ENCODE assay signal across 10 cellular contexts in the genomic region with DNA sequence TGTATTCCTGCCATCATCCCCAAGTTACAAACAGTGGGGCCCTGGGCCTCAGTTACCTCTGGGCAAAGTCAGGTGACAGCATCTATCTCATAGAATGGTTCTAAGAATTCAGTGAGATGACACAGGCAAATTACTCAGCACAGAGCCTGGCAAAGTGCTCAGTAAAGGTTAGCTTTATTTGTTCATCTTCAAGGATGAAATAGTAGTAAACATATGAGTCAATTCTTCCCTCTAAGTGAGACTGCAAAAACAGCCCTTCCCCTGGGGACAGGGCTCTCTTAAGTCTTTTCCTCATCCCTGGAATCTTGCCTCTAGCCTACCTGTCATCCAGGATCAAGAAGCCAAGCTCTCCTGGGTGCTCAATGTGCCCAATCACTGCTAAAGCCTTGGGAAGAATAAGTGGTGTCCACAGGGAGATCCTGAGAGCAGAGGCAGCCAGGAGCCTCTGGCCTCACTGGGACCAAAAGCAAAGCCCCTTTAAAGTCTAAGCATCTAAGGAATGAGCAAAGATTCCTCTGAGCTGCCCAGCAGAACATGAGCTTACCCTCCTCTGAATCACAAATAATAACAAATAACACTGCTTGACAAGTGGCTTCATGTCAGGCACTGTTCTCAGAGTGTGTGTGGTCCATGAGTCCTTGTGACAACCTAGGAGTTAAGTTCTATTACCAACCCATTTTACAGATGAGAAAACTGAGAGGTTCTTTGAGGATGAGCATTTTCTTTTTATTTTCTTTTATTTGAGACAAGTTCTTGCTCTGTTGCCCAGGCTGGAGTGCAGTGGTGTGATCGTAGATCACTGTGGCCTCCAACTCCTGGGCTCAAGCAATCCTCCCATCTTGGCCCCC. TPM values are rescaled to one million over a fixed set of nuclear protein-coding genes. Genes with fewer than 3 reads are reported as not detected.
DNase-seq lines count a peak whose midpoint lies in the region; ATAC-seq and TF ChIP-seq lines count a peak whose summit lies in the region.
"Had no signal": no experiment of that assay in that cellular context is flagged by ENCODE, and none has a peak within 500 bp of the region (broad histone marks: within the 10 kb centered on the region; RNA-seq: fewer than 3 reads in every experiment).

No MANE protein-coding gene starts in this region.

- no peaks in the 10 kb centered on the region for H3K36me3 ChIP-seq in right atrium auricular region
- no peaks in the 10 kb centered on the region for H3K36me3 ChIP-seq in lung (ENCODE audit: control insufficient read depth in 2 of 2, insufficient read depth in 2 of 2, low read length in 2 of 2)
- H3K36me3 ChIP-seq in vagina = no peaks in the 10 kb centered on the region

- no peak for TF ChIP-seq POLR2A in vagina (IDR thresholded peaks at IDR 0.05)

- no peak for DNase-seq in right atrium auricular region (ENCODE audit: low spot score)
- DNase-seq in Right ventricle myocardium inferior (ENCODE audit: missing footprints) = no peak
- DNase-seq in coronary artery (ENCODE audit: low spot score) = no peak
- no peak for DNase-seq in lung (ENCODE audit: low spot score)
- DNase-seq in vagina (ENCODE audit: extremely low spot score in 2 of 2) = no peak
- DNase-seq in KBM-7 = no peak
- DNase-seq in superior temporal gyrus (ENCODE audit: extremely low spot score) = no peak
- DNase-seq: T-helper 2 cell had no signal

- ATAC-seq in Right ventricle myocardium inferior (no peak), lung (ENCODE audit: insufficient read depth, low FRiP score) (no peak), GM21737 (IDR thresholded peaks at IDR 0.05; ENCODE audit: unreplicated experiment) (no peak)

- H3K27me3 ChIP-seq in right atrium auricular region (no peaks in the 10 kb centered on the region), lung (ENCODE audit: control insufficient read depth, insufficient read depth) (no peaks in the 10 kb centered on the region), vagina (no peaks in the 10 kb centered on the region)

- H3K4me3 ChIP-seq in right atrium auricular region (no peak overlapping the region), coronary artery (no peak overlapping the region), lung (no peak overlapping the region), vagina (no peak overlapping the region)

- 89 to 93% methylated on average over 1 of the region's 1 CpG for WGBS in lung, 2 donors

- H3K4me1 ChIP-seq in right atrium auricular region (peaks cover 0 to 97% of the 10 kb centered on the region in 2 donors), lung (ENCODE audit: control insufficient read depth in 2 of 2, insufficient read depth in 2 of 2, low read length in 2 of 2) (peaks cover 22 to 45% of the 10 kb centered on the region in 2 donors), vagina (peaks cover 98% of the 10 kb centered on the region)

- H3K9me3 ChIP-seq in right atrium auricular region (no peaks in the 10 kb centered on the region), lung (ENCODE audit: control insufficient read depth in 2 of 2, insufficient read depth in 1 of 2, low read length in 1 of 2) (no peaks in the 10 kb centered on the region), vagina (no peaks in the 10 kb centered on the region)

- peak overlapping the region; percentile 51 to 92 for H3K27ac ChIP-seq in right atrium auricular region
- H3K27ac ChIP-seq in coronary artery = peak overlapping the region; percentile 84 to 97
- peak overlapping the region; percentile 65 to 67 for H3K27ac ChIP-seq in lung (ENCODE audit: low read depth in 1 of 2, low read length in 1 of 2)
- H3K27ac ChIP-seq in vagina = peak overlapping the region; percentile 76
- H3K27ac ChIP-seq: KMS-11 had no signal

- intact Hi-C loops in Right ventricle myocardium inferior (cut with DNase I) = no loop called here
- intact Hi-C loops in vagina (cut with DNase I) = no loop called here

- TF ChIP-seq CTCF in right atrium auricular region (IDR thresholded peaks at IDR 0.05) = no peak
- no peak for TF ChIP-seq CTCF in coronary artery (IDR thresholded peaks at IDR 0.05)
- no peak for TF ChIP-seq CTCF in lung (IDR thresholded peaks at IDR 0.05; ENCODE audit: control extremely low read depth, extremely low read depth)
- TF ChIP-seq CTCF in vagina (IDR thresholded peaks at IDR 0.05) = no peak

- in situ Hi-C loops in KBM-7 (cut with MboI; ENCODE audit: low pct_unique_long_range_greater_than_20kb, low sequenced_read_pairs) = loop anchor here (25.0 kb wide), 1 partner anchor 714 kb away; no protein-coding TSS in a partner anchor

RNA-seq across cellular contexts. Expression of a gene that starts 12.1 kb away (rescaled TPM):
- 10 to 100 TPM; 16.9 to 30.1 TPM for total RNA-seq in right atrium auricular region
- 42.1 TPM for total RNA-seq in Right ventricle myocardium inferior
- total RNA-seq in lung = 10 to 100 TPM; 13.0 to 14.1 TPM
- polyA plus RNA-seq in lung = 1 to 10 TPM; 2.9 to 5.5 TPM
- 22.8 TPM for total RNA-seq in vagina
